In genomic region chr11:69501121-69501489, GRCh38 we compare ENCODE assay signal across 1 cellular context.
TF ChIP-seq lines count a peak whose summit lies in the region.

No MANE protein-coding gene starts in this region.

TF ChIP-seq in IMR-90, 13 proteins besides CTCF, POLR2A, EP300 and RAD21:
- TF ChIP-seq MXI1 (IDR thresholded peaks at IDR 0.05; ENCODE audit: borderline replicate concordance, low read depth, low read length) (no peak), RFX5 (IDR thresholded peaks at IDR 0.05; ENCODE audit: low read depth, low read length) (no peak), SMC3 (IDR thresholded peaks at IDR 0.05; ENCODE audit: low read depth, low read length) (no peak), FOS (IDR thresholded peaks at IDR 0.05; ENCODE audit: low read depth, low read length) (no peak), CEBPB (IDR thresholded peaks at IDR 0.05; ENCODE audit: low read depth, low read length) (no peak), BHLHE40 (IDR thresholded peaks at IDR 0.05; ENCODE audit: low read depth, low read length) (no peak), USF2 (IDR thresholded peaks at IDR 0.05; ENCODE audit: low read depth, low read length) (no peak), MAFK (IDR thresholded peaks at IDR 0.05; ENCODE audit: low read depth, low read length) (no peak), ELK1 (IDR thresholded peaks at IDR 0.05; ENCODE audit: borderline replicate concordance, low read depth, low read length) (no peak), RCOR1 (IDR thresholded peaks at IDR 0.05; ENCODE audit: insufficient replicate concordance, low read length) (no peak), CHD1 (IDR thresholded peaks at IDR 0.05; ENCODE audit: low read depth, low read length) (no peak), MAZ (IDR thresholded peaks at IDR 0.05; ENCODE audit: borderline replicate concordance, low read depth, low read length) (no peak), NFE2L2 (IDR thresholded peaks at IDR 0.05; ENCODE audit: low read depth, low read length) (no peak)
TF ChIP-seq in IMR-90: peak in this region for 0.
